ENCODE assay signal across 20 cellular contexts in genomic region chr2:11320698-11321492, GRCh38. TPM values are rescaled to one million over a fixed set of nuclear protein-coding genes. Genes with fewer than 3 reads are reported as not detected.
DNase-seq lines count a peak whose midpoint lies in the region; ATAC-seq and TF ChIP-seq lines count a peak whose summit lies in the region.
"Had no signal": no experiment of that assay in that cellular context is flagged by ENCODE, and none has a peak within 500 bp of the region (broad histone marks: within the 10 kb centered on the region; RNA-seq: fewer than 3 reads in every experiment).

No MANE protein-coding gene starts in this region.

- H3K36me3 ChIP-seq in WERI-Rb-1 (no peaks in the 10 kb centered on the region), mesendoderm (ENCODE audit: control insufficient read depth, insufficient read depth, low read length) (no peaks in the 10 kb centered on the region), suprapubic skin (no peaks in the 10 kb centered on the region)
- H3K36me3 ChIP-seq: left ventricle myocardium inferior, spleen had no signal

- H3K4me2 ChIP-seq in mesendoderm (ENCODE audit: low read length), result no peak overlapping the region

- no peak overlapping the region for H3K18ac ChIP-seq in mesendoderm (ENCODE audit: low read length)

- H2BK15ac ChIP-seq in mesendoderm (replicated peaks; ENCODE audit: low read depth), result no peak overlapping the region

- no peak overlapping the region for H4K8ac ChIP-seq in mesendoderm (ENCODE audit: low read depth, low read length)

- H3K4me1 ChIP-seq in mesendoderm (ENCODE audit: control insufficient read depth, low read depth, low read length) (peaks cover 2% of the 10 kb centered on the region), suprapubic skin (no peaks in the 10 kb centered on the region)

- H4K5ac ChIP-seq in mesendoderm (ENCODE audit: low read length), result no peak overlapping the region

- no peaks in the 10 kb centered on the region for H3K27me3 Mint-ChIP-seq in activated T-cell treated with anti-CD3 and anti-CD28 coated beads, Interleukin-2, amount 50 U/mL, for 72 hours (ENCODE audit: low read depth)
- H3K27me3 Mint-ChIP-seq: stimulated activated naive CD8-positive, alpha-beta T cell treated with anti-CD3 and anti-CD28 coated beads, Interleukin-15, Interleukin-2, amounts not matched to agents 100 ng/mL and 50 ng/mL, for 24 hours had no signal

- H2BK5ac ChIP-seq in mesendoderm (ENCODE audit: low read length), result no peak overlapping the region

- no peak overlapping the region for H3K9ac ChIP-seq in mesendoderm (ENCODE audit: low read length)

- no peak overlapping the region for H3K27ac ChIP-seq in WERI-Rb-1
- H3K27ac ChIP-seq in mesendoderm (ENCODE audit: low read depth, low read length), result no peak overlapping the region
- no peak overlapping the region for H3K27ac ChIP-seq in suprapubic skin
- H3K27ac ChIP-seq: left ventricle myocardium inferior, SK-N-MC, spleen had no signal

- no peak overlapping the region for H3K23ac ChIP-seq in mesendoderm (ENCODE audit: low read length)

- peaks cover 12% of the 10 kb centered on the region for H3K79me1 ChIP-seq in mesendoderm (ENCODE audit: low read length)

- H3K9me3 Mint-ChIP-seq in activated T-cell treated with anti-CD3 and anti-CD28 coated beads, Interleukin-2, amount 50 U/mL, for 72 hours, result peaks cover 0 to 4% of the 10 kb centered on the region in 2 donors
- H3K9me3 Mint-ChIP-seq: stimulated activated naive CD8-positive, alpha-beta T cell treated with anti-CD3 and anti-CD28 coated beads, Interleukin-15, Interleukin-2, amounts not matched to agents 100 ng/mL and 50 ng/mL, for 24 hours had no signal

- H3K4me1 Mint-ChIP-seq in activated T-cell treated with anti-CD3 and anti-CD28 coated beads, Interleukin-2, amount 50 U/mL, for 72 hours (ENCODE audit: low read depth), result peaks cover 19% of the 10 kb centered on the region

- TF ChIP-seq CTCF in GM12864 (IDR thresholded peaks at IDR 0.05; ENCODE audit: low read depth, low read length, missing control alignments) (peak; percentile 13), WERI-Rb-1 (IDR thresholded peaks at IDR 0.05; ENCODE audit: low read depth, low read length) (peak; percentile 53), suprapubic skin (IDR thresholded peaks at IDR 0.05) (no peak)

- ATAC-seq in activated T-cell treated with anti-CD3 and anti-CD28 coated beads, Interleukin-2, amount 50 U/mL, for 72 hours (replicated peaks in 1 of 2), result no peak
- ATAC-seq: esophagus mucosa, GM12878 had no signal

- no peak for DNase-seq in GM12864 (ENCODE audit: low read depth)
- peak; percentile 47 to 71 for DNase-seq in Kasumi-1 (lab: John Stamatoyannopoulos, UW)
- no peak for DNase-seq in WERI-Rb-1
- DNase-seq in mesendoderm, result peak; percentile 57
- DNase-seq in MV-4-11 (lab: John Stamatoyannopoulos, UW), result no peak
- no peak for DNase-seq in suprapubic skin (ENCODE audit: low spot score in 2 of 2)
- no peak for DNase-seq in AG08396 (ENCODE audit: low spot score)
- DNase-seq in activated T-cell treated with anti-CD3 and anti-CD28 coated beads, Interleukin-2, amount 50 U/mL, for 72 hours, result no peak
- DNase-seq: activated CD8-positive, alpha-beta memory T cell treated with anti-CD3 and anti-CD28 coated beads for 24 hours; activated effector memory CD4-positive, alpha-beta T cell treated with Interleukin-2 at 50 U/mL for 16 hours; anterior cingulate cortex; cortex of kidney; hypothalamus; left ventricle myocardium inferior; NK-92 treated with Interleukin-12 subunit alpha and Interleukin-12 subunit beta, amount 100 ng/mL, for 24 hours; spleen had no signal

- H3K56ac ChIP-seq in mesendoderm (ENCODE audit: low read length), result no peak overlapping the region

- H3K9me3 ChIP-seq in WERI-Rb-1 (ENCODE audit: severe bottlenecking), result no peaks in the 10 kb centered on the region
- H3K9me3 ChIP-seq in suprapubic skin, result no peaks in the 10 kb centered on the region
- H3K9me3 ChIP-seq: left ventricle myocardium inferior, spleen had no signal

- H3K79me2 ChIP-seq in mesendoderm (ENCODE audit: control insufficient read depth, insufficient read depth, low read length), result peaks cover 31% of the 10 kb centered on the region

- H3K27ac Mint-ChIP-seq in activated T-cell treated with anti-CD3 and anti-CD28 coated beads, Interleukin-2, amount 50 U/mL, for 72 hours, result no peak overlapping the region
- H3K27ac Mint-ChIP-seq: stimulated activated naive CD8-positive, alpha-beta T cell treated with anti-CD3 and anti-CD28 coated beads, Interleukin-15, Interleukin-2, amounts not matched to agents 100 ng/mL and 50 ng/mL, for 24 hours had no signal

- no peak overlapping the region for H3K4me3 Mint-ChIP-seq in activated T-cell treated with anti-CD3 and anti-CD28 coated beads, Interleukin-2, amount 50 U/mL, for 72 hours
- H3K4me3 Mint-ChIP-seq: stimulated activated naive CD8-positive, alpha-beta T cell treated with anti-CD3 and anti-CD28 coated beads, Interleukin-15, Interleukin-2, amounts not matched to agents 100 ng/mL and 50 ng/mL, for 24 hours had no signal

- WGBS in mesendoderm (ENCODE audit: extremely low coverage, insufficient coverage, low lambda C conversion rate), result no CpG with 5 or more reads among the region's 17 CpGs
- WGBS in suprapubic skin, result 96% methylated on average over 17 of the region's 17 CpGs

- peaks cover 1 to 5% of the 10 kb centered on the region in 2 donors for H3K36me3 Mint-ChIP-seq in activated T-cell treated with anti-CD3 and anti-CD28 coated beads, Interleukin-2, amount 50 U/mL, for 72 hours (ENCODE audit: insufficient read depth in 2 of 2)

- H3K27me3 ChIP-seq in WERI-Rb-1 (ENCODE audit: insufficient read depth, low read depth, severe bottlenecking) (no peaks in the 10 kb centered on the region), mesendoderm (ENCODE audit: insufficient read depth, low read length, poor library complexity) (no peaks in the 10 kb centered on the region), suprapubic skin (no peaks in the 10 kb centered on the region)
- H3K27me3 ChIP-seq: spleen had no signal

- H3K4ac ChIP-seq in mesendoderm (ENCODE audit: low read depth, low read length), result no peak overlapping the region

- TF ChIP-seq POLR2A in suprapubic skin (IDR thresholded peaks at IDR 0.05), result no peak

- no peak for TF ChIP-seq EP300 in suprapubic skin (IDR thresholded peaks at IDR 0.05)

- no peak overlapping the region for H2AK5ac ChIP-seq in mesendoderm (ENCODE audit: low read length)

- H3K4me3 ChIP-seq in GM12864 (ENCODE audit: low read depth, low read length) (no peak overlapping the region), WERI-Rb-1 (ENCODE audit: low read depth, low read length) (no peak overlapping the region), mesendoderm (ENCODE audit: low read length) (no peak overlapping the region), suprapubic skin (no peak overlapping the region)
- H3K4me3 ChIP-seq: GM12878, left ventricle myocardium inferior, SK-N-MC, spleen had no signal

- H2BK120ac ChIP-seq in mesendoderm (ENCODE audit: low read depth, low read length), result no peak overlapping the region

RNA-seq across cellular contexts. Expression of gene ROCK2, which starts 23.5 kb away (rescaled TPM):
- polyA plus RNA-seq in mesendoderm (2013, experiment 1 of 2), result 25.6 TPM
- polyA plus RNA-seq in mesendoderm (2013, experiment 2 of 2), result 25.3 TPM
- 10 to 100 TPM; 21.8 to 54.0 (median 26.6) TPM for total RNA-seq in suprapubic skin
- 10 to 100 TPM; 14.7 to 15.3 TPM for total RNA-seq in activated T-cell treated with anti-CD3 and anti-CD28 coated beads, Interleukin-2, amount 50 U/mL, for 72 hours

Comparison
In these comparisons a context has a peak if more than half of its experiments do, and no peak if none do; other contexts are left out.
1. DNase-seq: peak in Kasumi-1 (2 of 2) and mesendoderm (single experiment); none in GM12864 (single experiment), WERI-Rb-1 (single experiment), MV-4-11 (single experiment), suprapubic skin (0 of 2), AG08396 (single experiment) and activated T-cell treated with anti-CD3 and anti-CD28 coated beads, Interleukin-2, amount 50 U/mL, for 72 hours (0 of 2).
2. CTCF ChIP-seq: peak in GM12864 (single experiment) and WERI-Rb-1 (single experiment); none in suprapubic skin (0 of 2).